Comparison of ENCODE assay signal across 24 cellular contexts in the genomic region with DNA sequence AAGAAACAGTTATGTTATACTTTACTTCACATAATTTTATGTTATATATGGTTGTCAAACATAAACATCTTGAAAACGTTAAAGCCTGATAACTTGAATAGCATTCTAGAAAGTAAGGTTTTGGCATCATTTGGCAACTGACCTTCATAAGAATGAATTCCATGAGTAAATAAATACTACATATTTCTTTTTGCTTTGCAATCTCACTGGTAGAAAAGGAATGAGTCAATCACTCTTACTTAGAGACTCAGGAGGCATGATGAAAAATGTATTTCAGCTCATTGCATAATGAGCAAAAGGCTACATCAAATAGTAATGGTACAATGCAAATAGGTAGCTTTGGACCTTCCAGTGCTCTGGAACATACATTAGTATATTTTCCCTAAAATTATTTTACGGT.
"Had no signal": no experiment of that assay in that cellular context is flagged by ENCODE, and none has a peak within 500 bp of the region (broad histone marks: within the 10 kb centered on the region; RNA-seq: fewer than 3 reads in every experiment).

No MANE protein-coding gene starts in this region.

- H3K4me3 Mint-ChIP-seq: activated CD8-positive, alpha-beta T cell treated with anti-CD3 and anti-CD28 coated beads for 36 hours; activated naive CD8-positive, alpha-beta T cell treated with anti-CD3 and anti-CD28 coated beads, Interleukin-2, amount 10 ng/mL, durations not matched to agents 7 days and 5 days; brain had no signal

- H3K4me1 Mint-ChIP-seq: activated naive CD8-positive, alpha-beta T cell treated with anti-CD3 and anti-CD28 coated beads, Interleukin-2, amount 10 ng/mL, durations not matched to agents 7 days and 5 days; brain had no signal

- H3K27ac ChIP-seq: SK-N-MC, WERI-Rb-1 had no signal

- H3K36me3 ChIP-seq: WERI-Rb-1 had no signal

- FAIRE-seq: astrocyte, K562 had no signal

- H3K9me3 Mint-ChIP-seq: activated CD8-positive, alpha-beta T cell treated with anti-CD3 and anti-CD28 coated beads for 36 hours had no signal

- H3K36me3 Mint-ChIP-seq: activated naive CD8-positive, alpha-beta T cell treated with anti-CD3 and anti-CD28 coated beads, Interleukin-2, amount 10 ng/mL, durations not matched to agents 7 days and 5 days; brain had no signal

- H3K27me3 Mint-ChIP-seq: activated naive CD8-positive, alpha-beta T cell treated with anti-CD3 and anti-CD28 coated beads, Interleukin-2, amount 10 ng/mL, durations not matched to agents 7 days and 5 days; brain had no signal

- H3K4me3 ChIP-seq: K562, SK-N-MC had no signal

- DNase-seq: activated CD4-positive, alpha-beta T cell treated with anti-CD3 and anti-CD28 coated beads for 4 hours; activated CD8-positive, alpha-beta memory T cell treated with anti-CD3 and anti-CD28 coated beads, Interleukin-2, amount 50 U/mL, for 48 hours; activated CD8-positive, alpha-beta T cell treated with anti-CD3 and anti-CD28 coated beads for 36 hours; activated naive CD4-positive, alpha-beta T cell treated with anti-CD3 and anti-CD28 coated beads, Interleukin-2, amount 50 U/mL, for 16 hours; activated naive CD8-positive, alpha-beta T cell treated with anti-CD3 and anti-CD28 coated beads, Interleukin-2, amount 10 ng/mL, durations not matched to agents 7 days and 5 days; activated T-cell treated with anti-CD3 and anti-CD28 coated beads, Interleukin-2, amount 50 U/mL, for 1 hour; amygdala; cerebellar nuclear complex; Karpas-422; NCI-H1048; NCI-H146; NCI-H187 treated with DMSO at 0.1 percent for 48 hours; NCI-H2081 treated with DMSO at 0.1 percent for 48 hours; NCI-H2227 treated with DMSO at 0.1 percent for 48 hours; NCI-H510A; NCI-H526 treated with DMSO at 0.1 percent for 48 hours; NCI-H82; RPMI8226; T-helper 1 cell; WERI-Rb-1 had no signal

- H3K27ac Mint-ChIP-seq: activated CD8-positive, alpha-beta T cell treated with anti-CD3 and anti-CD28 coated beads for 36 hours; activated naive CD8-positive, alpha-beta T cell treated with anti-CD3 and anti-CD28 coated beads, Interleukin-2, amount 10 ng/mL, durations not matched to agents 7 days and 5 days; brain had no signal
